ENCODE assay signal across 1 cellular context in genomic region chr16:91484-91883, GRCh38.
TF ChIP-seq lines count a peak whose summit lies in the region.

No MANE protein-coding gene starts in this region.

TF ChIP-seq in K562, 482 proteins besides CTCF, POLR2A, EP300 and RAD21:
- TF ChIP-seq ZNF263 (CRISPR knock-in tag; IDR thresholded peaks at IDR 0.05; ENCODE audit: borderline replicate concordance): peak; percentile 89
- no peak for TF ChIP-seq BRF1 (IDR thresholded peaks at IDR 0.05; ENCODE audit: borderline replicate concordance, extremely low read depth, insufficient read length)
- no peak for TF ChIP-seq HIVEP1 (CRISPR knock-in tag; IDR thresholded peaks at IDR 0.05)
